ENCODE assay signal across 23 cellular contexts in genomic region chr6:40417031-40417430, GRCh38.
A peak's percentile ranks its signal among the peaks of the same experiment; 100 is the strongest.
DNase-seq lines count a peak whose midpoint lies in the region; ATAC-seq and TF ChIP-seq lines count a peak whose summit lies in the region.
"Had no signal": no experiment of that assay in that cellular context is flagged by ENCODE, and none has a peak within 500 bp of the region (broad histone marks: within the 10 kb centered on the region; RNA-seq: fewer than 3 reads in every experiment).

No MANE protein-coding gene starts in this region.

- no peak for TF ChIP-seq POLR2A in GM18505 (IDR thresholded peaks at IDR 0.05; ENCODE audit: borderline replicate concordance, extremely low read depth, insufficient read depth, insufficient read length)

- DNase-seq in NCI-H69 (lab: John Stamatoyannopoulos, UW) (peak; percentile 34), cerebellar cortex (ENCODE audit: low spot score) (peak; percentile 88), left cardiac atrium (peak; percentile 34), posterior cingulate gyrus (peak in 8 of 10 donors; percentile 49 to 95 (median 70)), NCI-H774 (lab: John Stamatoyannopoulos, UW) (no peak), OCI-LY7 (ENCODE audit: low spot score) (no peak)
- DNase-seq: BE2C; DMS53; GF-D8; H9; HFFc6; KG1; NCI-H1092; NCI-H1436; NCI-H187 treated with DMSO at 0.1 percent for 48 hours; NCI-H2107; NCI-H748 treated with DMSO at 0.1 percent for 48 hours; NK-92 treated with Interleukin-12 subunit alpha and Interleukin-12 subunit beta, amount 100 ng/mL, for 24 hours; SJCRH30 had no signal

- no peak overlapping the region for H2AFZ ChIP-seq in OCI-LY7 (ENCODE audit: low read length)

- H3K9me3 ChIP-seq in OCI-LY7 (ENCODE audit: low read length): no peaks in the 10 kb centered on the region
- H3K9me3 ChIP-seq: A549, BE2C, SJCRH30 had no signal

- H3K79me2 ChIP-seq in OCI-LY7 (ENCODE audit: insufficient read depth, low read depth, low read length): no peaks in the 10 kb centered on the region

- H3K4me1 ChIP-seq in OCI-LY7 (ENCODE audit: insufficient read depth, low read length, poor library complexity, severe bottlenecking): no peaks in the 10 kb centered on the region
- H3K4me1 ChIP-seq: A549, SJCRH30 had no signal

- POLR2A ChIA-PET in OCI-LY7 (lab: Charles Lee): no interaction called here

- no peaks in the 10 kb centered on the region for H3K36me3 ChIP-seq in OCI-LY7 (ENCODE audit: insufficient read depth, low read length)
- H3K36me3 ChIP-seq: BE2C, SJCRH30 had no signal

- no peak overlapping the region for H3K27ac ChIP-seq in OCI-LY7 (ENCODE audit: low read depth, low read length, poor library complexity, severe bottlenecking)
- H3K27ac ChIP-seq: A549, SJCRH30 had no signal

- no peak overlapping the region for H3K4me2 ChIP-seq in OCI-LY7 (ENCODE audit: low read length)
- H3K4me2 ChIP-seq: A549 had no signal

- CTCF ChIA-PET in OCI-LY7 (lab: Charles Lee; ENCODE audit: unreplicated experiment): no interaction called here

- H3K9me2 ChIP-seq in OCI-LY7 (ENCODE audit: insufficient read depth, low read length): no peaks in the 10 kb centered on the region

- intact Hi-C loops in left cardiac atrium (cut with DNase I) (no loop called here), posterior cingulate gyrus (cut with DNase I) (no loop called here), OCI-LY7 (cut with micrococcal nuclease; ENCODE audit: unreplicated experiment) (no loop called here)

- BruUV-seq in OCI-LY7 (replicated peaks; lab: Mats Ljungman, UMichigan): no TSS peak

- no peak for TF ChIP-seq CTCF in OCI-LY7 (conservative IDR thresholded peaks at IDR 0.05; ENCODE audit: low read length)

- ATAC-seq in left cardiac atrium: peak; percentile 57 to 72
- no peak for ATAC-seq in GM18505 (IDR thresholded peaks at IDR 0.05; ENCODE audit: unreplicated experiment)
- ATAC-seq in GM19023 (IDR thresholded peaks at IDR 0.05; ENCODE audit: unreplicated experiment): no peak
- ATAC-seq: A549, Panc1 had no signal

- no peak overlapping the region for H3K4me3 ChIP-seq in OCI-LY7 (ENCODE audit: low read depth, low read length, poor library complexity, severe bottlenecking)
- H3K4me3 ChIP-seq: A549, SJCRH30 had no signal

- H4K20me1 ChIP-seq in OCI-LY7 (ENCODE audit: insufficient read depth, low read length): no peaks in the 10 kb centered on the region

Comparison
In these comparisons a context has a peak if more than half of its experiments do, and no peak if none do; other contexts are left out.
1. DNase-seq: peak in NCI-H69 (single experiment), cerebellar cortex (single experiment), left cardiac atrium (single experiment) and posterior cingulate gyrus (8 of 10); none in NCI-H774 (single experiment) and OCI-LY7 (single experiment).
2. ATAC-seq: peak in left cardiac atrium (2 of 2); none in GM18505 (single experiment) and GM19023 (single experiment).